Comparison of ENCODE assay signal across 24 cellular contexts in the genomic region with DNA sequence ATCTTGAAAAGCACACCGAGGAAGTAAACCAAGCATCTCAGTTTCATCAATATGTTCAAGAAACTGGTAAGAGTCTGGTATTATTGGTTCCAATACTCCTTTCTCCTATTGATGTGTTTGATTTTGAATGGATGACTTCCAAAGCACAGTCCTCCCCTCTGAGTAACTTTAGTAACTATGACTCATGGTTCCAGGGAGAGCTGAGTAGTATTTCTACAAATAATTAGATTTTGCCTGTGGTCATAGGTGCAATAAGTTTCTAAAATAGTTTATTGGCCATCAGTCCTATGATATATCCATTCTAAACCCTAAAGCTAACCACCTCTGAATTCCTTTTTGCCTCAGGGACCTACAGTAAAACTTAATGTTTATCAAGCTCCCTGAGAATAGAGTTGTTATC. TPM values are rescaled to one million over a fixed set of nuclear protein-coding genes. Genes with fewer than 3 reads are reported as not detected.
"Had no signal": no experiment of that assay in that cellular context is flagged by ENCODE, and none has a peak within 500 bp of the region (broad histone marks: within the 10 kb centered on the region; RNA-seq: fewer than 3 reads in every experiment).

No MANE protein-coding gene starts in this region.

- H3K4me1 ChIP-seq: body of pancreas, esophagus muscularis mucosa, foreskin keratinocyte, lower lobe of right lung, testis, uterus had no signal

- H3K4me2 ChIP-seq: smooth muscle cell had no signal

- H3K36me3 ChIP-seq: lower lobe of right lung, uterus had no signal

- H3K27ac ChIP-seq: body of pancreas, esophagus muscularis mucosa, foreskin keratinocyte, lower lobe of right lung, testis, uterus, VCaP had no signal

- DNase-seq: activated CD4-positive, alpha-beta memory T cell treated with anti-CD3 and anti-CD28 coated beads, Interleukin-2, amount 10 ng/mL, durations not matched to agents 7 days and 5 days; activated CD4-positive, alpha-beta T cell treated with anti-CD3 and anti-CD28 coated beads, Interleukin-2, amount 10 ng/mL, durations not matched to agents 24 days and 14 days; activated CD8-positive, alpha-beta memory T cell treated with anti-CD3 and anti-CD28 coated beads, Interleukin-2, amount 10 ng/mL, durations not matched to agents 7 days and 5 days; activated effector memory CD4-positive, alpha-beta T cell treated with anti-CD3 and anti-CD28 coated beads, Interleukin-2, amount 50 U/mL, for 16 hours; activated naive CD4-positive, alpha-beta T cell treated with anti-CD3 and anti-CD28 coated beads, Interleukin-2, amount 10 ng/mL, durations not matched to agents 7 days and 5 days; activated T-cell treated with anti-CD3 and anti-CD28 coated beads for 4 hours; amygdala; body of pancreas; caudate nucleus; dermis blood vessel endothelial cell; effector CD8-positive, alpha-beta T cell; lower lobe of right lung; naive B cell; nucleus accumbens; stimulated activated CD4-positive, alpha-beta T cell treated with anti-CD3 and anti-CD28 coated beads, Interleukin-2, amount 100 ng/mL, for 48 hours; stimulated activated naive CD4-positive, alpha-beta T cell; T-helper 2 cell; testis; trophoblast cell; uterus had no signal

- H3K4me3 ChIP-seq: body of pancreas, esophagus muscularis mucosa, lower lobe of right lung, smooth muscle cell, testis, uterus had no signal

- H3K9me3 ChIP-seq: body of pancreas, esophagus muscularis mucosa, lower lobe of right lung, testis, uterus had no signal

- H3K27me3 ChIP-seq: body of pancreas, esophagus muscularis mucosa, testis, uterus had no signal

RNA-seq across cellular contexts. Expression of gene B3GALT1, which starts 52.1 kb away (rescaled TPM):
- total RNA-seq: activated CD4-positive, alpha-beta memory T cell treated with anti-CD3 and anti-CD28 coated beads, Interleukin-2, amount 10 ng/mL, durations not matched to agents 7 days and 5 days; activated CD4-positive, alpha-beta T cell treated with anti-CD3 and anti-CD28 coated beads, Interleukin-2, amount 10 ng/mL, durations not matched to agents 24 days and 14 days; activated CD8-positive, alpha-beta memory T cell treated with anti-CD3 and anti-CD28 coated beads, Interleukin-2, amount 10 ng/mL, durations not matched to agents 7 days and 5 days; dermis blood vessel endothelial cell; foreskin keratinocyte had no signal
- polyA plus RNA-seq: foreskin keratinocyte had no signal
